Comparison of ENCODE assay signal across 24 cellular contexts in genomic region chr15:29319823-29320222, GRCh38.
"Had no signal": no experiment of that assay in that cellular context is flagged by ENCODE, and none has a peak within 500 bp of the region (broad histone marks: within the 10 kb centered on the region; RNA-seq: fewer than 3 reads in every experiment).

No MANE protein-coding gene starts in this region.

- FAIRE-seq: colon, kidney had no signal

- H3K4me3 ChIP-seq: esophagus squamous epithelium, left ventricle myocardium inferior, lung, prostate gland, right lobe of liver, tibial artery, upper lobe of left lung, uterus had no signal

- DNase-seq: effector memory CD8-positive, alpha-beta T cell; esophagus squamous epithelium; foreskin keratinocyte; kidney; left cardiac atrium; left ventricle myocardium inferior; mesenchymal stem cell; midbrain; occipital lobe; right lobe of liver; stimulated activated CD4-positive, alpha-beta T cell treated with anti-CD3 and anti-CD28 coated beads, Interleukin-4, amount 100 ng/mL, for 1 hour; stimulated activated CD8-positive, alpha-beta memory T cell treated with anti-CD3 and anti-CD28 coated beads, Interleukin-4, amount 100 ng/mL, for 48 hours; tibial artery; upper lobe of left lung; uterus had no signal

- H3K79me2 ChIP-seq: parathyroid adenoma had no signal

- H3K4me3 Mint-ChIP-seq: dendritic cell treated with granulocyte-macrophage colony-stimulating factor and Interleukin-4, amounts not matched to agents 40 ng/mL and 50 ng/mL, for 4 days; effector memory CD8-positive, alpha-beta T cell; nephron; stimulated activated memory B cell treated with anti-CD40 and anti-IgM and Interleukin-4, amounts not matched to agents 10 μg/mL and 1 μg/mL and 100 μg/mL, for 72 hours; stimulated activated naive CD8-positive, alpha-beta T cell treated with anti-CD3 and anti-CD28 coated beads, Interleukin-15, Interleukin-2, amounts not matched to agents 100 ng/mL and 50 ng/mL, for 24 hours had no signal

- H3K27ac ChIP-seq: epithelial cell of prostate, esophagus squamous epithelium, foreskin keratinocyte, left ventricle myocardium inferior, parathyroid adenoma, prostate gland, right lobe of liver, tibial artery, upper lobe of left lung, uterus had no signal

- H3K9me3 ChIP-seq: esophagus squamous epithelium, prostate gland, right lobe of liver, tibial artery, upper lobe of left lung, uterus had no signal

- H3K27me3 ChIP-seq: esophagus squamous epithelium, foreskin keratinocyte, right lobe of liver, tibial artery, upper lobe of left lung, uterus had no signal

- H3K36me3 ChIP-seq: esophagus squamous epithelium, left ventricle myocardium inferior, prostate gland, right lobe of liver, tibial artery, upper lobe of left lung, uterus had no signal

- H3K4me1 ChIP-seq: esophagus squamous epithelium, foreskin keratinocyte, left ventricle myocardium inferior, parathyroid adenoma, prostate gland, right lobe of liver, tibial artery, uterus had no signal

- H2AFZ ChIP-seq: parathyroid adenoma had no signal

- H3K4me1 Mint-ChIP-seq: nephron had no signal

- H3K27me3 Mint-ChIP-seq: dendritic cell treated with granulocyte-macrophage colony-stimulating factor and Interleukin-4, amounts not matched to agents 40 ng/mL and 50 ng/mL, for 4 days; stimulated activated memory B cell treated with anti-CD40 and anti-IgM and Interleukin-4, amounts not matched to agents 10 μg/mL and 1 μg/mL and 100 μg/mL, for 72 hours had no signal

- H3K9ac ChIP-seq: parathyroid adenoma had no signal

- ATAC-seq: effector memory CD8-positive, alpha-beta T cell; foreskin keratinocyte; left cardiac atrium; right lobe of liver; stimulated activated memory B cell treated with anti-CD40 and anti-IgM and Interleukin-4, amounts not matched to agents 10 μg/mL and 1 μg/mL and 100 μg/mL, for 72 hours had no signal

- H3K27ac Mint-ChIP-seq: dendritic cell treated with granulocyte-macrophage colony-stimulating factor and Interleukin-4, amounts not matched to agents 40 ng/mL and 50 ng/mL, for 4 days; effector memory CD8-positive, alpha-beta T cell; nephron; stimulated activated memory B cell treated with anti-CD40 and anti-IgM and Interleukin-4, amounts not matched to agents 10 μg/mL and 1 μg/mL and 100 μg/mL, for 72 hours; stimulated activated naive CD8-positive, alpha-beta T cell treated with anti-CD3 and anti-CD28 coated beads, Interleukin-15, Interleukin-2, amounts not matched to agents 100 ng/mL and 50 ng/mL, for 24 hours had no signal
